Comparison of ENCODE assay signal across 16 cellular contexts in the genomic region with DNA sequence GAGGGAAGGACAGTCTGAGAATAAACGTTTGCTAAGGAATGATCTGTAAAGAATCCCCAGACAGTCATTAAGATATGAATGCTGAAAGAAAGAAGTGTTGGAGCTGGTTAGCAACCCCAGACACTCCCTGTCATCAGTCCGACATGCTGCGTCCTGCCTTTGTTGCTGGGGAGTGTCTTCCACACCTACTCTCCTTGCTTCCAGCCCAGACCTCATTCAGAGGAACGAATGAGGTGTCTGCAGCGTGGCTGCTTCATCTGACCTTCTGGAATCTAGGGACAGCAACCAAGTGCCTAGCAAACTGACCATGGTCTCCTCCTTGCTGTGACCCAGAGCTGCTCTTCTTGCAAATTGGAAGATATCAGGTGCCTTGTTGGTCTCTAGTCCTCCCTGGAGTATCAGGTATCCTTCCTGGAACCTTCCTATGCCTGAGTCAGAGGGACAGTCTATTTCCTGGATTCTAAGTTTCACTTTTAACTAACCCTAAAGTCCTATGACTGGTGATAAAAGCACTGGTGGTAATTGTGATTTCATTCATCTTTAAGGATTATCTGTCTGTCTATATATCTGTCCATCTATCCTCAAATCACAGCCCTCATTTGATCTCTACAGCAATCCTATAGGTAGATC. TPM values are rescaled to one million over a fixed set of nuclear protein-coding genes. Genes with fewer than 3 reads are reported as not detected.
DNase-seq lines count a peak whose midpoint lies in the region; ATAC-seq and TF ChIP-seq lines count a peak whose summit lies in the region.
"Had no signal": no experiment of that assay in that cellular context is flagged by ENCODE, and none has a peak within 500 bp of the region (broad histone marks: within the 10 kb centered on the region; RNA-seq: fewer than 3 reads in every experiment).

No MANE protein-coding gene starts in this region.

- no peaks in the 10 kb centered on the region for H3F3A ChIP-seq in PC-9 (ENCODE audit: insufficient read depth, low read depth)

- H3K36me3 ChIP-seq in heart left ventricle (no peaks in the 10 kb centered on the region), PC-9 (ENCODE audit: low read depth) (no peaks in the 10 kb centered on the region), upper lobe of right lung (no peaks in the 10 kb centered on the region)
- H3K36me3 ChIP-seq: adrenal gland, Peyer's patch had no signal

- TF ChIP-seq CTCF in heart left ventricle (IDR thresholded peaks at IDR 0.05): no peak
- TF ChIP-seq CTCF in PC-9 (conservative IDR thresholded peaks at IDR 0.05): no peak
- no peak for TF ChIP-seq CTCF in upper lobe of right lung (IDR thresholded peaks at IDR 0.05)

- peaks cover 6% of the 10 kb centered on the region for H3K9me3 Mint-ChIP-seq in activated T-helper 2 cell treated with anti-CD3 and anti-CD28 coated beads, Interferon-gamma antibody, Interleukin-2, Interleukin-4, amounts not matched to agents 10 μg/mL and 5 μg/mL and 100 μg/mL, durations not matched to agents 14 hours and 24 hours and 36 hours

- H3K9me3 ChIP-seq in heart left ventricle (peaks cover 0 to 7% (median 0%) of the 10 kb centered on the region in 12 donors), PC-9 (ENCODE audit: insufficient read depth, low read depth) (no peaks in the 10 kb centered on the region), upper lobe of right lung (no peaks in the 10 kb centered on the region)
- H3K9me3 ChIP-seq: adrenal gland, Peyer's patch had no signal

- H4K20me1 ChIP-seq in PC-9 (ENCODE audit: insufficient read depth): no peaks in the 10 kb centered on the region

- intact Hi-C loops in heart left ventricle (cut with DNase I): no loop called here
- intact Hi-C loops in Right ventricle myocardium inferior (cut with DNase I): no loop called here
- intact Hi-C loops in PC-9 (cut with micrococcal nuclease; ENCODE audit: unreplicated experiment): no loop called here
- intact Hi-C loops in activated T-helper 2 cell treated with anti-CD3 and anti-CD28 coated beads, Interferon-gamma antibody, Interleukin-2, Interleukin-4, amounts not matched to agents 10 μg/mL and 5 μg/mL and 100 μg/mL, durations not matched to agents 14 hours and 24 hours and 36 hours (cut with micrococcal nuclease): no loop called here
- intact Hi-C loops in upper lobe of right lung (cut with DNase I): no loop called here

- no peaks in the 10 kb centered on the region for H3K36me3 Mint-ChIP-seq in activated T-helper 2 cell treated with anti-CD3 and anti-CD28 coated beads, Interferon-gamma antibody, Interleukin-2, Interleukin-4, amounts not matched to agents 10 μg/mL and 5 μg/mL and 100 μg/mL, durations not matched to agents 14 hours and 24 hours and 36 hours (ENCODE audit: low read depth)
- H3K36me3 Mint-ChIP-seq: CD4-positive, alpha-beta memory T cell had no signal

- CTCF ChIA-PET in PC-9 (lab: Charles Lee): no interaction called here

- H3K4me2 ChIP-seq in PC-9: peak overlapping the region; percentile 11; the same call in 1 of the 2 replicates

- H2AFZ ChIP-seq in PC-9: no peak overlapping the region

- no peaks in the 10 kb centered on the region for H3K9me2 ChIP-seq in PC-9 (ENCODE audit: insufficient read depth)

- no peak overlapping the region for H3K4me3 Mint-ChIP-seq in activated T-helper 2 cell treated with anti-CD3 and anti-CD28 coated beads, Interferon-gamma antibody, Interleukin-2, Interleukin-4, amounts not matched to agents 10 μg/mL and 5 μg/mL and 100 μg/mL, durations not matched to agents 14 hours and 24 hours and 36 hours (ENCODE audit: low read depth)
- H3K4me3 Mint-ChIP-seq: activated T-helper 1 cell treated with anti-CD3 and anti-CD28 coated beads, Interleukin-12 subunit alpha, Interleukin-12 subunit beta, Interleukin-2, Interleukin-4 antibody, amounts not matched to agents 30 ng/mL and 10 ng/mL and 1 ng/mL, durations not matched to agents 14 hours and 24 hours and 36 hours had no signal

- TF ChIP-seq POLR2A in heart left ventricle (IDR thresholded peaks at IDR 0.05): no peak

- H3K27ac ChIP-seq in heart left ventricle (no peak overlapping the region), PC-9 (no peak overlapping the region), upper lobe of right lung (no peak overlapping the region)
- H3K27ac ChIP-seq: adrenal gland had no signal

- H3K27me3 ChIP-seq in heart left ventricle (peaks cover 0 to 3% (median 0%) of the 10 kb centered on the region in 9 donors), PC-9 (ENCODE audit: insufficient read depth, low read depth) (peaks cover 25% of the 10 kb centered on the region), upper lobe of right lung (no peaks in the 10 kb centered on the region)
- H3K27me3 ChIP-seq: adrenal gland, Peyer's patch had no signal

- ATAC-seq in heart left ventricle: peak in 3 of 4 donors; percentile 11 to 59 (median 18)
- no peak for ATAC-seq in Right ventricle myocardium inferior
- no peak for ATAC-seq in GM18870 (IDR thresholded peaks at IDR 0.05; ENCODE audit: unreplicated experiment)
- ATAC-seq in upper lobe of right lung: no peak

- 6 to 23% (median 9%) methylated on average over 5 of the region's 5 CpGs for WGBS in heart left ventricle, 4 donors

- H3K27me3 Mint-ChIP-seq in activated T-helper 2 cell treated with anti-CD3 and anti-CD28 coated beads, Interferon-gamma antibody, Interleukin-2, Interleukin-4, amounts not matched to agents 10 μg/mL and 5 μg/mL and 100 μg/mL, durations not matched to agents 14 hours and 24 hours and 36 hours (ENCODE audit: low read depth): peaks cover 9% of the 10 kb centered on the region

- H3K4me3 ChIP-seq in heart left ventricle (no peak overlapping the region), PC-9 (no peak overlapping the region), upper lobe of right lung (no peak overlapping the region)
- H3K4me3 ChIP-seq: adrenal gland, Peyer's patch had no signal

- DNase-seq in heart left ventricle (no peak), Right ventricle myocardium inferior (ENCODE audit: missing footprints) (no peak), PC-9 (no peak), islet precursor cell (peak; percentile 67), amniotic stem cell (lab: John Stamatoyannopoulos, UW) (no peak), upper lobe of right lung (no peak)
- no peak for DNase-seq in activated T-helper 2 cell treated with anti-CD3 and anti-CD28 coated beads, Interferon-gamma antibody, Interleukin-2, Interleukin-4, amounts not matched to agents 10 μg/mL and 5 μg/mL and 100 μg/mL, durations not matched to agents 14 hours and 24 hours and 36 hours (ENCODE audit: low spot score)
- DNase-seq: adrenal gland; CD4-positive, alpha-beta memory T cell; NCI-H1417 treated with DMSO at 0.1 percent for 48 hours; NCI-H524; nucleus accumbens; Peyer's patch; stimulated activated CD4-positive, alpha-beta T cell treated with anti-CD3 and anti-CD28 coated beads, Interleukin-4, amount 100 ng/mL, for 4 hours had no signal

- H3K4me1 ChIP-seq in heart left ventricle (peaks cover 0 to 10% (median 0%) of the 10 kb centered on the region in 12 donors), PC-9 (replicated peaks; ENCODE audit: insufficient read depth) (no peaks in the 10 kb centered on the region; the same call in 1 of the 2 replicates), upper lobe of right lung (no peaks in the 10 kb centered on the region)
- H3K4me1 ChIP-seq: adrenal gland, Peyer's patch had no signal

- BruUV-seq in PC-9 (replicated peaks; lab: Mats Ljungman, UMichigan): no TSS peak

- H3K27ac Mint-ChIP-seq in activated T-helper 2 cell treated with anti-CD3 and anti-CD28 coated beads, Interferon-gamma antibody, Interleukin-2, Interleukin-4, amounts not matched to agents 10 μg/mL and 5 μg/mL and 100 μg/mL, durations not matched to agents 14 hours and 24 hours and 36 hours: no peak overlapping the region
- H3K27ac Mint-ChIP-seq: activated T-helper 1 cell treated with anti-CD3 and anti-CD28 coated beads, Interleukin-12 subunit alpha, Interleukin-12 subunit beta, Interleukin-2, Interleukin-4 antibody, amounts not matched to agents 30 ng/mL and 10 ng/mL and 1 ng/mL, durations not matched to agents 14 hours and 24 hours and 36 hours had no signal

- POLR2A ChIA-PET in PC-9 (lab: Charles Lee; ENCODE audit: unreplicated experiment): no interaction called here

- no peaks in the 10 kb centered on the region for H3K4me1 Mint-ChIP-seq in activated T-helper 2 cell treated with anti-CD3 and anti-CD28 coated beads, Interferon-gamma antibody, Interleukin-2, Interleukin-4, amounts not matched to agents 10 μg/mL and 5 μg/mL and 100 μg/mL, durations not matched to agents 14 hours and 24 hours and 36 hours (ENCODE audit: low read depth)

- no peaks in the 10 kb centered on the region for H3K79me2 ChIP-seq in PC-9 (ENCODE audit: low read depth)

RNA-seq across cellular contexts. Expression of a gene that starts 45.3 kb away (rescaled TPM):
- 10 to 100 TPM in 5 of 9 donors, 1 to 10 TPM in 4; 2.5 to 14.6 (median 10.3) TPM for total RNA-seq in heart left ventricle
- polyA plus RNA-seq in heart left ventricle: 10 to 100 TPM in 1 of 2 donors, 1 to 10 TPM in 1; 2.7 to 14.6 TPM
- total RNA-seq in Right ventricle myocardium inferior: 10.5 TPM
- not detected in 2 replicates for total RNA-seq in PC-9 (2021)
- 0.14 and 0.18 TPM in 2 replicates for total RNA-seq in activated T-helper 2 cell treated with anti-CD3 and anti-CD28 coated beads, Interferon-gamma antibody, Interleukin-2, Interleukin-4, amounts not matched to agents 10 μg/mL and 5 μg/mL and 100 μg/mL, durations not matched to agents 14 hours and 24 hours and 36 hours
- 24.1 TPM for total RNA-seq in upper lobe of right lung
- total RNA-seq: CD4-positive, alpha-beta memory T cell had no signal
- polyA plus RNA-seq: CD4-positive, alpha-beta memory T cell had no signal

Comparison
In these comparisons a context has a peak if more than half of its experiments do, and no peak if none do; other contexts are left out.
1. ATAC-seq: peak in heart left ventricle (3 of 4); none in Right ventricle myocardium inferior (single experiment), GM18870 (single experiment) and upper lobe of right lung (single experiment).